ENCODE assay signal across 20 cellular contexts in the genomic region with DNA sequence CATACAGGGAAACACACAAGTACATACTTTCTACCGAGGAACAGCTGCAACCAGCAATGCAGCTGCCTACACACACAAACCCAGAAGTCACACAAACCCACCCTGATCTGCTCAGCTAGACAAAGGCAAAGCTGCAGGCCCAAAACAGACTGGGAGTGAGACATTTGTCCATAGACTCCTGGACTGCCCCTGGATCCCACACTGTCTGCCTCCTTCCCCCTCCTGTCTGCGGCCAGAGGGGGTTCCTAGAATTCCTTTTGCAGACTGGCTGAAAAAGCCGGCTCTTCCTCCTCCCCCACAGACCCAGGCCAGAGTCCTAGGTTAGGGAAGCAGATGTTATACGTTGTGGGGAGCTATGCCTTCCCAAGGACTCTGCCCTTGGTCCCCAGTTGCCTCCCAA. TPM values are rescaled to one million over a fixed set of nuclear protein-coding genes. Genes with fewer than 3 reads are reported as not detected.
A peak's percentile ranks its signal among the peaks of the same experiment; 100 is the strongest.
DNase-seq lines count a peak whose midpoint lies in the region; ATAC-seq and TF ChIP-seq lines count a peak whose summit lies in the region.
"Had no signal": no experiment of that assay in that cellular context is flagged by ENCODE, and none has a peak within 500 bp of the region (broad histone marks: within the 10 kb centered on the region; RNA-seq: fewer than 3 reads in every experiment).

No MANE protein-coding gene starts in this region.

- DNase-seq in Caco-2 = no peak
- no peak for DNase-seq in T-helper 17 cell
- no peak for DNase-seq in NCI-H1436 treated with DMSO at 0.1 percent for 48 hours (lab: John Stamatoyannopoulos, UW)
- DNase-seq in NCI-H345 (lab: John Stamatoyannopoulos, UW) = no peak
- DNase-seq: activated B cell treated with CpG ODN at 0.5 μM for 24 hours; activated CD8-positive, alpha-beta memory T cell treated with anti-CD3 and anti-CD28 coated beads, Interleukin-2, amount 50 U/mL, for 4 hours; activated naive CD4-positive, alpha-beta T cell treated with anti-CD3 and anti-CD28 coated beads, Interleukin-2, amount 50 U/mL, for 16 hours; caudate nucleus; effector memory CD8-positive, alpha-beta T cell; left lung; MV-4-11; naive thymus-derived CD4-positive, alpha-beta T cell; NCI-H2107; NCI-H748 treated with DMSO at 0.1 percent for 48 hours; stimulated activated CD4-positive, alpha-beta T cell treated with anti-CD3 and anti-CD28 coated beads, Interleukin-4, amount 100 ng/mL, for 1 hour had no signal

- BruUV-seq in Caco-2 (replicated peaks; lab: Mats Ljungman, UMichigan) = no TSS peak

- no peak for ATAC-seq in T-helper 17 cell
- ATAC-seq in HG02763 (IDR thresholded peaks at IDR 0.05; ENCODE audit: unreplicated experiment) = no peak
- ATAC-seq: effector memory CD8-positive, alpha-beta T cell; left lung; naive thymus-derived CD4-positive, alpha-beta T cell had no signal

- H3K4me3 ChIP-seq in Caco-2 (ENCODE audit: low read depth, low read length) = no peak overlapping the region
- H3K4me3 ChIP-seq: left lung had no signal

- H3K4me1 Mint-ChIP-seq in Caco-2 (ENCODE audit: low read depth, unreplicated experiment) (no peaks in the 10 kb centered on the region), T-helper 17 cell (peaks cover 6% of the 10 kb centered on the region), nephron (peaks cover 60% of the 10 kb centered on the region)

- no peak overlapping the region for H3K4me3 Mint-ChIP-seq in Caco-2 (ENCODE audit: unreplicated experiment)
- H3K4me3 Mint-ChIP-seq in T-helper 17 cell = no peak overlapping the region
- H3K4me3 Mint-ChIP-seq in nephron = peak overlapping the region in 1 of 3 experiments; percentile 12
- H3K4me3 Mint-ChIP-seq: activated B cell treated with CpG ODN at 0.5 μM for 24 hours; effector memory CD8-positive, alpha-beta T cell; naive thymus-derived CD4-positive, alpha-beta T cell had no signal

- intact Hi-C loops in Caco-2 (cut with micrococcal nuclease; ENCODE audit: unreplicated experiment) = no loop called here

- H3K36me3 Mint-ChIP-seq in Caco-2 (ENCODE audit: insufficient read depth, unreplicated experiment) (peaks cover 10% of the 10 kb centered on the region), T-helper 17 cell (ENCODE audit: low read depth) (peaks cover 8% of the 10 kb centered on the region), nephron (ENCODE audit: low read depth) (peaks cover 29% of the 10 kb centered on the region)

- TF ChIP-seq CTCF in Caco-2 (IDR thresholded peaks at IDR 0.05; ENCODE audit: insufficient read depth in 1 of 2, low read depth in 1 of 2, low read length in 1 of 2, severe bottlenecking in 1 of 2, unreplicated experiment in 1 of 2) (no peak), nephron (IDR thresholded peaks at IDR 0.05; ENCODE audit: unreplicated experiment in 3 of 3) (no peak)

- H3K4me1 ChIP-seq in Caco-2 = peaks cover 7% of the 10 kb centered on the region; the same call in 1 of the 2 replicates
- H3K4me1 ChIP-seq: left lung had no signal

- POLR2A ChIA-PET in Caco-2 (lab: Charles Lee) = no interaction called here

- H3K27me3 Mint-ChIP-seq in Caco-2 (ENCODE audit: insufficient read depth, unreplicated experiment) = no peaks in the 10 kb centered on the region
- no peaks in the 10 kb centered on the region for H3K27me3 Mint-ChIP-seq in T-helper 17 cell
- no peaks in the 10 kb centered on the region for H3K27me3 Mint-ChIP-seq in nephron (ENCODE audit: low read depth)
- H3K27me3 Mint-ChIP-seq: activated B cell treated with CpG ODN at 0.5 μM for 24 hours; effector memory CD8-positive, alpha-beta T cell; naive thymus-derived CD4-positive, alpha-beta T cell had no signal

- H3K27ac Mint-ChIP-seq in Caco-2 (ENCODE audit: unreplicated experiment) (peak overlapping the region; percentile 61), T-helper 17 cell (peak overlapping the region; percentile 24), nephron (peak overlapping the region; percentile 95 to 99 (median 97))
- H3K27ac Mint-ChIP-seq: activated B cell treated with CpG ODN at 0.5 μM for 24 hours had no signal

- H3K27me3 ChIP-seq in Caco-2 (replicated peaks; ENCODE audit: control insufficient read depth, insufficient read depth, low read length) = no peaks in the 10 kb centered on the region
- H3K27me3 ChIP-seq: left lung had no signal

- no peaks in the 10 kb centered on the region for H3K36me3 ChIP-seq in Caco-2 (ENCODE audit: control insufficient read depth, insufficient read depth, low read length)

- no peaks in the 10 kb centered on the region for H3K9me3 ChIP-seq in Caco-2
- H3K9me3 ChIP-seq in T-helper 17 cell (ENCODE audit: control insufficient read depth, low read length, poor library complexity, severe bottlenecking) = no peaks in the 10 kb centered on the region
- H3K9me3 ChIP-seq: left lung had no signal

- CTCF ChIA-PET in Caco-2 (lab: Charles Lee) = no interaction called here

- H3K9me3 Mint-ChIP-seq in Caco-2 (ENCODE audit: unreplicated experiment) (no peaks in the 10 kb centered on the region), nephron (no peaks in the 10 kb centered on the region)
- H3K9me3 Mint-ChIP-seq: activated B cell treated with CpG ODN at 0.5 μM for 24 hours; effector memory CD8-positive, alpha-beta T cell; naive thymus-derived CD4-positive, alpha-beta T cell had no signal

RNA-seq across cellular contexts. Expression of gene CILP, which starts 37.2 kb away (rescaled TPM):
- total RNA-seq in Caco-2 (2022) (not detected in 2 replicates), T-helper 17 cell (under 1 TPM; 0.22 to 0.26 TPM)
- total RNA-seq: RPMI7951; T-helper 1 cell treated with Interleukin-12 subunit alpha and Interleukin-12 subunit beta and Interleukin-4 antibody, amounts not matched to agents 30 ng/mL and 1 ng/mL, for 36 hours had no signal

RNA-seq across cellular contexts. Expression of gene PARP16, which starts 38.2 kb away (rescaled TPM):
- total RNA-seq in Caco-2 (2022) = 6.9 and 9.5 TPM in 2 replicates
- 10 to 100 TPM; 11.5 to 13.8 TPM for total RNA-seq in T-helper 17 cell

RNA-seq across cellular contexts. Expression of gene RNU5A-1, which starts 47.3 kb away (rescaled TPM):
- total RNA-seq in Caco-2 (2022) (not detected in 2 replicates), T-helper 17 cell (not detected)
- total RNA-seq: activated B cell treated with CpG ODN at 0.5 μM for 24 hours; left lung; naive thymus-derived CD4-positive, alpha-beta T cell; renal cortical epithelial cell; RPMI7951; T-helper 1 cell treated with Interleukin-12 subunit alpha and Interleukin-12 subunit beta and Interleukin-4 antibody, amounts not matched to agents 30 ng/mL and 1 ng/mL, for 36 hours had no signal

RNA-seq across cellular contexts. Expression of gene RNU5B-1, which starts 56.0 kb away (rescaled TPM):
- total RNA-seq in Caco-2 (2022) = not detected in 2 replicates
- total RNA-seq in T-helper 17 cell = not detected
- total RNA-seq: activated B cell treated with CpG ODN at 0.5 μM for 24 hours; renal cortical epithelial cell; RPMI7951; T-helper 1 cell treated with Interleukin-12 subunit alpha and Interleukin-12 subunit beta and Interleukin-4 antibody, amounts not matched to agents 30 ng/mL and 1 ng/mL, for 36 hours had no signal

Comparison
In these comparisons a context has a peak if more than half of its experiments do, and no peak if none do; other contexts are left out.
1. H3K27ac Mint-ChIP-seq: peak in every context shown above with its lines; median percentile 97 in nephron; 61 in Caco-2; 24 in T-helper 17 cell.